ENCODE assay signal across 8 cellular contexts in the genomic region with DNA sequence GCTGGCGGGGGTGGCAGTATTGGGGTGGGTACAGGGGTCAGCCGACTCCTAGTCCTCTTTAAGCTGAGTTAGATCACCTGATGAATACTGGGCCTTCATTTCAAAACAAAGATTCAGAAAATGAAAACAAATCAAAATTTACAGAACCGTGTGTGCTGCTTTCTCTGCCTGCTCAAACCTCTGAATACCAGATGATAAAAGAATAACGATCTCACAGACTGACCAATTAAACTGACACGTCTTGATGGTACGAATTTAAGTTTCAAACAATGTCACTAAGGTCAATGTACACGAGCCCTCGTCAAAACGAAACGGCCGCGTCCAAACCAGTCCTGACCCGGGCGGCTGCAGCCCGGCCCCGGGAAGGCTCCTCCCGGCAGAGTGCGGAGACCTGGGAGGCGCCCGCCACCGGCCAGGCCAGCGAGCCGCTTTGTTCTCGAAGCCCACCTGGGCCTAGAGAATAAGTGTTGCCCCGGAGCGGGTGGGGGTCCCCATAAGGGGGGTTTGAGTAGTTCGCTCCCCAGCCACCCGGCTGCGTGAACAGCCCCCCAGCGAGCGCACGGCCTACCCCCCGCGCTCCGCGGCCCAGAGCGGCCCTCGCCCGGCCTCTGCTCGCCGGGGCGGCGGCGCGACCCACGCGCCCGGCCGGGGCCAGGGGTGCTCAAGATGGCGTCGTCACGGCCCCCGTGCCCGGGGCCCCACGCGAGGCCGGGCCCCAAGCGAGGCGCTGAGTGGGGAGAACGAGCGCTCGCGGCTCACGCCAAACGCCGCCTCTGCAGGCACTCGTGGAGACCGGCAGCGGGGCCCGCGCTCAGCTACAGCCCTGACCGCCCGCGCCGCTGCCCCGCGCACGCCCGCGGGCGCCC. TPM values are rescaled to one million over a fixed set of nuclear protein-coding genes. Genes with fewer than 3 reads are reported as not detected.
DNase-seq lines count a peak whose midpoint lies in the region; ATAC-seq, FAIRE-seq and TF ChIP-seq lines count a peak whose summit lies in the region.

No MANE protein-coding gene starts in this region.

- in situ Hi-C loops in KBM-7 (cut with MboI; ENCODE audit: low pct_unique_long_range_greater_than_20kb, low sequenced_read_pairs) (loop anchor here (10.0 kb wide), 1 partner anchor 118 kb away; no protein-coding TSS in a partner anchor), K562 (cut with MboI) (no loop called here)

- peak overlapping the region; percentile 81 for H3K4me3 ChIP-seq in DOHH2 (ENCODE audit: low read length)
- peak overlapping the region; percentile 89 for H3K4me3 ChIP-seq in K562
- peak overlapping the region; percentile 89 to 98 (median 92) for H3K4me3 ChIP-seq in stomach

- no TSS peak for BruUV-seq in K562 (replicated peaks; lab: Mats Ljungman, UMichigan)

- POLR2A ChIA-PET in K562 (lab: Yijun Ruan, JAX), result interaction anchor here (0.6 to 2.3 kb wide), 9 partner anchors 8 to 123 kb away, joined by 3 to 10 read pairs (median 4); partner anchors contain the start of gene LSM14B

- H3K9me3 ChIP-seq in DOHH2 (ENCODE audit: control insufficient read depth, insufficient read depth, low read length) (no peaks in the 10 kb centered on the region), K562 (replicated peaks; ENCODE audit: control insufficient read depth, insufficient read depth, low read depth, low read length) (no peaks in the 10 kb centered on the region), stomach (no peaks in the 10 kb centered on the region)

- FAIRE-seq in K562 (lab: Jason Lieb, UNC), result no peak

- no peak for TF ChIP-seq POLR2A in K562 (conservative IDR thresholded peaks at IDR 0.05)
- no peak for TF ChIP-seq POLR2A in stomach (IDR thresholded peaks at IDR 0.05)

- H3K27me3 ChIP-seq in DOHH2 (ENCODE audit: control insufficient read depth, low read length) (no peaks in the 10 kb centered on the region), K562 (ENCODE audit: control insufficient read depth in 2 of 2, insufficient read depth in 2 of 2, low read length in 2 of 2) (no peaks in the 10 kb centered on the region), stomach (no peaks in the 10 kb centered on the region)

- TF ChIP-seq EP300 in K562 (IDR thresholded peaks at IDR 0.05; ENCODE audit: low read length) (no peak), stomach (IDR thresholded peaks at IDR 0.05) (no peak)

- WGBS in K562 (ENCODE audit: insufficient coverage, low coverage, missing lambda C conversion rate), result 1% methylated on average over 43 of the region's 81 CpGs
- 0 to 1% (median 1%) methylated on average over 35 to 81 of the region's 81 CpGs for WGBS in stomach, 5 donors

- peaks cover 58% of the 10 kb centered on the region for H3K36me3 ChIP-seq in DOHH2 (ENCODE audit: control insufficient read depth, low read length)
- H3K36me3 ChIP-seq in K562 (ENCODE audit: control insufficient read depth, insufficient read depth, low read length), result peaks cover 72% of the 10 kb centered on the region
- peaks cover 29 to 33% (median 32%) of the 10 kb centered on the region in 4 donors for H3K36me3 ChIP-seq in stomach

- peaks cover 5% of the 10 kb centered on the region for H3F3A ChIP-seq in DOHH2 (ENCODE audit: control insufficient read depth, insufficient read depth)

- H3K9me2 ChIP-seq in DOHH2 (replicated peaks; ENCODE audit: control insufficient read depth, low read length), result no peaks in the 10 kb centered on the region

- H3K79me2 ChIP-seq in DOHH2 (ENCODE audit: control insufficient read depth, low read length), result peaks cover 89% of the 10 kb centered on the region
- peaks cover 82% of the 10 kb centered on the region for H3K79me2 ChIP-seq in K562 (ENCODE audit: control insufficient read depth, insufficient read depth, low read length)

- peak overlapping the region; percentile 90 to 97 for H3K9ac ChIP-seq in K562 (ENCODE audit: insufficient read depth in 1 of 2, low read depth in 2 of 2, low read length in 2 of 2)

- intact Hi-C loops in K562 (cut with micrococcal nuclease), result loop anchor here (5.0 to 10.0 kb wide), 4 partner anchors 75 to 242 kb away; partner anchors contain the start of genes RPS21 and TAF4
- intact Hi-C loops in left colon (cut with DNase I, micrococcal nuclease), result loop anchor here in 1 of 2 donors (5.0 kb wide), 1 partner anchor 80 kb away; no protein-coding TSS in a partner anchor
- intact Hi-C loops in stomach (cut with DNase I; ENCODE audit: low total_unique reads), result no loop called here

- peaks cover 36% of the 10 kb centered on the region for H4K20me1 ChIP-seq in DOHH2 (ENCODE audit: control insufficient read depth, insufficient read depth, low read depth, low read length)
- peaks cover 48% of the 10 kb centered on the region for H4K20me1 ChIP-seq in K562 (replicated peaks; ENCODE audit: control insufficient read depth, insufficient read depth, low read length)

- CTCF ChIA-PET in K562 (lab: Yijun Ruan, JAX; ENCODE audit: low intra/inter-chr PET ratio), result no interaction called here

- no peak for TF ChIP-seq RAD21 in K562 (CRISPR knock-in tag; conservative IDR thresholded peaks at IDR 0.05 in 1 of 2, IDR thresholded peaks at IDR 0.05 in 1 of 2)

- H3K4me2 ChIP-seq in DOHH2 (ENCODE audit: low read length), result peak overlapping the region; percentile 90
- peak overlapping the region; percentile 80 for H3K4me2 ChIP-seq in K562 (ENCODE audit: insufficient read depth, low read length)

- H3K4me1 ChIP-seq in DOHH2 (ENCODE audit: control insufficient read depth, low read length), result peaks cover 25% of the 10 kb centered on the region
- H3K4me1 ChIP-seq in K562 (replicated peaks in 1 of 2; ENCODE audit: control insufficient read depth in 2 of 2, insufficient read depth in 2 of 2, low read length in 2 of 2), result peaks cover 33 to 49% of the 10 kb centered on the region in 2 experiments; a peak in 4 of 5 replicates
- peaks cover 30 to 60% (median 43%) of the 10 kb centered on the region in 4 donors for H3K4me1 ChIP-seq in stomach

- peak overlapping the region; percentile 53; the same call in 1 of the 2 replicates for H2AFZ ChIP-seq in K562 (ENCODE audit: low read depth, low read length)

- H3K27ac ChIP-seq in DOHH2 (ENCODE audit: low read depth, low read length) (peak overlapping the region; percentile 52), K562 (ENCODE audit: extremely low read depth, low read depth, low read length) (peak overlapping the region; percentile 91), stomach (peak overlapping the region; percentile 90 to 100 (median 99))

- peak; percentile 15 for ATAC-seq in GM21529 (IDR thresholded peaks at IDR 0.05; ENCODE audit: unreplicated experiment)
- ATAC-seq in K562, result peak; percentile 30; the same call in 2 of the 3 replicates
- ATAC-seq in left colon, result peak; percentile 28

- H3K9me1 ChIP-seq in K562 (ENCODE audit: control insufficient read depth, insufficient read depth, low read length), result no peaks in the 10 kb centered on the region

- DNase-seq in KBM-7 (peak; percentile 15), K562 (ENCODE audit: extremely low read depth in 1 of 4, low spot score in 3 of 4) (peak in 2 of 4 experiments; percentile 29 to 40), left colon (peak in 1 of 2 donors; percentile 41), stomach (peak; percentile 36), epidermal melanocyte (ENCODE audit: insufficient read length, low spot score) (no peak), ureter (ENCODE audit: low spot score) (no peak)

- TF ChIP-seq CTCF in DOHH2 (IDR thresholded peaks at IDR 0.05; ENCODE audit: low read depth, low read length, poor library complexity, severe bottlenecking) (no peak), K562 (IDR thresholded peaks at IDR 0.05 in 2 of 3, conservative IDR thresholded peaks at IDR 0.05 in 1 of 3; ENCODE audit: insufficient read depth in 2 of 3, low read depth in 1 of 3, low read length in 3 of 3) (no peak), stomach (IDR thresholded peaks at IDR 0.05) (no peak)

RNA-seq across cellular contexts. Expression of gene PSMA7, which starts 0.7 kb away (rescaled TPM):
- total RNA-seq in K562 (2011; cell fraction: chromatin; rRNA removed; ENCODE audit: low replicate concordance), result 103 and 137 TPM in 2 replicates
- 121 and 134 TPM in 2 replicates for total RNA-seq in K562 (2011; cell fraction: nucleolus; rRNA removed)
- total RNA-seq in K562 (2011; cell fraction: nucleoplasm; rRNA removed), result 107 and 114 TPM in 2 replicates
- total RNA-seq in K562 (2014; rRNA removed) (490 and 510 TPM in 2 replicates), K562 (2014; rRNA removed; fragmentation: Illumina TruSeq; extraction: Trizol) (263 and 283 TPM in 2 replicates), K562 (2015; rRNA removed; fragmentation: Illumina TruSeq; extraction: Trizol) (289 and 308 TPM in 2 replicates), K562 (2021) (413 and 431 TPM in 2 replicates), left colon (100 to 1,000 TPM; 148 to 178 TPM), stomach (100 to 1,000 TPM; 119 to 202 (median 140) TPM), ureter (181 TPM)
- polyA plus RNA-seq in K562 (2011; rRNA removed) (404 and 422 TPM in 2 replicates), K562 (2014; fragmentation: Illumina TruSeq; extraction: Trizol) (257 and 356 TPM in 2 replicates), K562 (2014; fragmentation: Nextera tagmentation; extraction: Ambion mirVana) (100 to 1,000 TPM; 303 to 393 TPM), K562 (2014; rRNA removed) (472 and 507 TPM in 2 replicates), stomach (100 to 1,000 TPM; 245 to 280 (median 247) TPM)
- polyA plus RNA-seq in K562 (2011; cell fraction: cytosol; rRNA removed), result 449 and 653 TPM in 2 replicates
- polyA plus RNA-seq in K562 (2011; cell fraction: nucleus; rRNA removed), result 316 and 321 TPM in 2 replicates
- 293 and 411 TPM in 2 replicates for polyA plus RNA-seq in K562 (2012)
- 166 and 211 TPM in 2 replicates for polyA minus RNA-seq in K562 (2011; rRNA and poly(A)+ RNA removed)
- 85.6 and 105 TPM in 2 replicates for polyA minus RNA-seq in K562 (2011; cell fraction: cytosol; rRNA and poly(A)+ RNA removed)
- polyA minus RNA-seq in K562 (2011; cell fraction: nucleus; rRNA and poly(A)+ RNA removed), result 46.9 and 66.2 TPM in 2 replicates

RNA-seq across cellular contexts. Expression of gene SS18L1, which starts 1.1 kb away (rescaled TPM):
- total RNA-seq in K562 (2011; cell fraction: chromatin; rRNA removed; ENCODE audit: low replicate concordance), result 73.1 and 90.7 TPM in 2 replicates
- total RNA-seq in K562 (2011; cell fraction: nucleolus; rRNA removed), result 42.7 and 52.5 TPM in 2 replicates
- total RNA-seq in K562 (2011; cell fraction: nucleoplasm; rRNA removed), result 50.7 and 61.9 TPM in 2 replicates
- total RNA-seq in K562 (2014; rRNA removed) (17.5 and 22.4 TPM in 2 replicates), K562 (2014; rRNA removed; fragmentation: Illumina TruSeq; extraction: Trizol) (10.8 and 12.8 TPM in 2 replicates), K562 (2015; rRNA removed; fragmentation: Illumina TruSeq; extraction: Trizol) (15.1 and 15.2 TPM in 2 replicates), K562 (2021) (21.1 and 21.3 TPM in 2 replicates), left colon (10 to 100 TPM; 11.3 to 17.2 TPM), stomach (10 to 100 TPM in 3 of 5 donors, 1 to 10 TPM in 2; 5.8 to 34.8 (median 13.0) TPM), ureter (15.6 TPM)
- polyA plus RNA-seq in K562 (2011; rRNA removed) (19.6 and 22.3 TPM in 2 replicates), K562 (2014; fragmentation: Illumina TruSeq; extraction: Trizol) (14.9 and 15.3 TPM in 2 replicates), K562 (2014; fragmentation: Nextera tagmentation; extraction: Ambion mirVana) (1 to 10 TPM; 2.7 to 3.0 TPM), K562 (2014; rRNA removed) (28.3 and 32.6 TPM in 2 replicates), stomach (1 to 10 TPM; 5.5 to 9.6 (median 6.1) TPM)
- polyA plus RNA-seq in K562 (2011; cell fraction: cytosol; rRNA removed), result 20.5 and 44.1 TPM in 2 replicates
- 37.1 and 62.5 TPM in 2 replicates for polyA plus RNA-seq in K562 (2011; cell fraction: nucleus; rRNA removed)
- polyA plus RNA-seq in K562 (2012), result 15.5 and 18.1 TPM in 2 replicates
- 7.9 and 11.9 TPM in 2 replicates for polyA minus RNA-seq in K562 (2011; rRNA and poly(A)+ RNA removed)
- polyA minus RNA-seq in K562 (2011; cell fraction: cytosol; rRNA and poly(A)+ RNA removed), result 13.6 and 15.9 TPM in 2 replicates
- 21.1 and 22.5 TPM in 2 replicates for polyA minus RNA-seq in K562 (2011; cell fraction: nucleus; rRNA and poly(A)+ RNA removed)

RNA-seq across cellular contexts. Expression of gene LSM14B, which starts 20.2 kb away (rescaled TPM):
- 47.0 and 71.4 TPM in 2 replicates for total RNA-seq in K562 (2011; cell fraction: chromatin; rRNA removed; ENCODE audit: low replicate concordance)
- total RNA-seq in K562 (2011; cell fraction: nucleolus; rRNA removed), result 35.4 and 42.2 TPM in 2 replicates
- 57.3 and 73.7 TPM in 2 replicates for total RNA-seq in K562 (2011; cell fraction: nucleoplasm; rRNA removed)
- 20.2 and 24.8 TPM in 2 replicates for total RNA-seq in K562 (2014; rRNA removed)
- total RNA-seq in K562 (2014; rRNA removed; fragmentation: Illumina TruSeq; extraction: Trizol), result 12.8 and 13.1 TPM in 2 replicates
- 21.2 and 21.8 TPM in 2 replicates for total RNA-seq in K562 (2015; rRNA removed; fragmentation: Illumina TruSeq; extraction: Trizol)
- total RNA-seq in K562 (2021), result 32.7 and 36.0 TPM in 2 replicates
- 22.6 and 25.8 TPM in 2 replicates for polyA plus RNA-seq in K562 (2011; rRNA removed)
- polyA plus RNA-seq in K562 (2011; cell fraction: cytosol; rRNA removed), result 19.5 and 43.4 TPM in 2 replicates
- polyA plus RNA-seq in K562 (2011; cell fraction: nucleus; rRNA removed), result 40.4 and 59.2 TPM in 2 replicates
- polyA plus RNA-seq in K562 (2012), result 25.9 and 36.4 TPM in 2 replicates
- polyA plus RNA-seq in K562 (2014; fragmentation: Illumina TruSeq; extraction: Trizol), result 19.5 and 25.0 TPM in 2 replicates
- under 1 TPM; 0.66 to 0.83 TPM for polyA plus RNA-seq in K562 (2014; fragmentation: Nextera tagmentation; extraction: Ambion mirVana)
- 26.5 and 27.8 TPM in 2 replicates for polyA plus RNA-seq in K562 (2014; rRNA removed)
- polyA minus RNA-seq in K562 (2011; rRNA and poly(A)+ RNA removed), result 16.3 and 20.9 TPM in 2 replicates
- polyA minus RNA-seq in K562 (2011; cell fraction: cytosol; rRNA and poly(A)+ RNA removed), result 13.7 and 20.2 TPM in 2 replicates
- 14.7 and 21.3 TPM in 2 replicates for polyA minus RNA-seq in K562 (2011; cell fraction: nucleus; rRNA and poly(A)+ RNA removed)
- total RNA-seq in left colon, result 10 to 100 TPM; 33.0 to 36.3 TPM
- 10 to 100 TPM in 4 of 5 donors, under 1 TPM in 1; 0.58 to 27.2 (median 15.6) TPM for total RNA-seq in stomach
- polyA plus RNA-seq in stomach, result 10 to 100 TPM; 14.1 to 18.0 (median 14.9) TPM
- 39.0 TPM for total RNA-seq in ureter

RNA-seq across cellular contexts. Expression of gene MTG2, which starts 40.3 kb away (rescaled TPM):
- total RNA-seq in K562 (2011; cell fraction: chromatin; rRNA removed; ENCODE audit: low replicate concordance), result 78.3 and 113 TPM in 2 replicates
- 67.9 and 70.7 TPM in 2 replicates for total RNA-seq in K562 (2011; cell fraction: nucleolus; rRNA removed)
- 77.2 and 104 TPM in 2 replicates for total RNA-seq in K562 (2011; cell fraction: nucleoplasm; rRNA removed)
- 44.6 and 63.8 TPM in 2 replicates for total RNA-seq in K562 (2014; rRNA removed)
- total RNA-seq in K562 (2014; rRNA removed; fragmentation: Illumina TruSeq; extraction: Trizol), result 21.5 and 21.7 TPM in 2 replicates
- total RNA-seq in K562 (2015; rRNA removed; fragmentation: Illumina TruSeq; extraction: Trizol), result 39.6 and 44.5 TPM in 2 replicates
- 65.1 and 67.5 TPM in 2 replicates for total RNA-seq in K562 (2021)
- polyA plus RNA-seq in K562 (2011; rRNA removed), result 32.3 and 33.1 TPM in 2 replicates
- polyA plus RNA-seq in K562 (2011; cell fraction: cytosol; rRNA removed), result 43.6 and 66.7 TPM in 2 replicates
- polyA plus RNA-seq in K562 (2011; cell fraction: nucleus; rRNA removed), result 27.6 and 41.4 TPM in 2 replicates
- 35.8 and 52.8 TPM in 2 replicates for polyA plus RNA-seq in K562 (2012)
- polyA plus RNA-seq in K562 (2014; fragmentation: Illumina TruSeq; extraction: Trizol), result 53.9 and 66.5 TPM in 2 replicates
- polyA plus RNA-seq in K562 (2014; fragmentation: Nextera tagmentation; extraction: Ambion mirVana), result 1 to 10 TPM; 8.7 to 9.3 TPM
- 58.9 and 67.2 TPM in 2 replicates for polyA plus RNA-seq in K562 (2014; rRNA removed)
- polyA minus RNA-seq in K562 (2011; rRNA and poly(A)+ RNA removed), result 20.0 and 26.4 TPM in 2 replicates
- polyA minus RNA-seq in K562 (2011; cell fraction: cytosol; rRNA and poly(A)+ RNA removed), result 21.5 and 30.5 TPM in 2 replicates
- 14.5 and 18.4 TPM in 2 replicates for polyA minus RNA-seq in K562 (2011; cell fraction: nucleus; rRNA and poly(A)+ RNA removed)
- 10 to 100 TPM; 26.3 to 34.3 TPM for total RNA-seq in left colon
- 10 to 100 TPM; 13.6 to 77.9 (median 22.8) TPM for total RNA-seq in stomach
- 10 to 100 TPM; 14.7 to 28.2 (median 19.8) TPM for polyA plus RNA-seq in stomach
- 35.5 TPM for total RNA-seq in ureter

Comparison
In these comparisons a context has a peak if more than half of its experiments do, and no peak if none do; other contexts are left out.
1. DNase-seq: peak in KBM-7 (single experiment) and stomach (single experiment); none in epidermal melanocyte (single experiment) and ureter (single experiment).
2. Peak in every context shown above with its lines, with median percentiles within 50 percentile points of each other: H3K27ac ChIP-seq, H3K4me3 ChIP-seq and ATAC-seq.